1 cellular context compared by ENCODE assay signal in genomic region chr18:9715974-9716373, GRCh38.
TF ChIP-seq lines count a peak whose summit lies in the region.

No MANE protein-coding gene starts in this region.

TF ChIP-seq in HepG2, 621 proteins besides CTCF, POLR2A, EP300 and RAD21 (continued from another document):
- TF ChIP-seq, protein P1, sequence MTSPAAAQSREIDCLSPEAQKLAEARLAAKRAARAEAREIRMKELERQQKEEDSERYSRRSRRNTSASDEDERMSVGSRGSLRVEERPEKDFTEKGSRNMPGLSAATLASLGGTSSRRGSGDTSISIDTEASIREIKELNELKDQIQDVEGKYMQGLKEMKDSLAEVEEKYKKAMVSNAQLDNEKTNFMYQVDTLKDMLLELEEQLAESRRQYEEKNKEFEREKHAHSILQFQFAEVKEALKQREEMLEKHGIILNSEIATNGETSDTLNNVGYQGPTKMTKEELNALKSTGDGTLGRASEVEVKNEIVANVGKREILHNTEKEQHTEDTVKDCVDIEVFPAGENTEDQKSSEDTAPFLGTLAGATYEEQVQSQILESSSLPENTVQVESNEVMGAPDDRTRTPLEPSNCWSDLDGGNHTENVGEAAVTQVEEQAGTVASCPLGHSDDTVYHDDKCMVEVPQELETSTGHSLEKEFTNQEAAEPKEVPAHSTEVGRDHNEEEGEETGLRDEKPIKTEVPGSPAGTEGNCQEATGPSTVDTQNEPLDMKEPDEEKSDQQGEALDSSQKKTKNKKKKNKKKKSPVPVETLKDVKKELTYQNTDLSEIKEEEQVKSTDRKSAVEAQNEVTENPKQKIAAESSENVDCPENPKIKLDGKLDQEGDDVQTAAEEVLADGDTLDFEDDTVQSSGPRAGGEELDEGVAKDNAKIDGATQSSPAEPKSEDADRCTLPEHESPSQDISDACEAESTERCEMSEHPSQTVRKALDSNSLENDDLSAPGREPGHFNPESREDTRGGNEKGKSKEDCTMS (CRISPR knock-in tag; conservative IDR thresholded peaks at IDR 0.05) = no peak
- TF ChIP-seq SETDB1 (CRISPR knock-in tag; IDR thresholded peaks at IDR 0.05; ENCODE audit: borderline replicate concordance) (no peak), IRF9 (CRISPR knock-in tag; IDR thresholded peaks at IDR 0.05; ENCODE audit: borderline replicate concordance) (no peak), SMYD3 (CRISPR knock-in tag; IDR thresholded peaks at IDR 0.05) (no peak), SMARCC2 (IDR thresholded peaks at IDR 0.05) (no peak), ZNF768 (CRISPR knock-in tag; IDR thresholded peaks at IDR 0.05) (no peak), NFYC (CRISPR knock-in tag; IDR thresholded peaks at IDR 0.05) (no peak), KAT7 (CRISPR knock-in tag; IDR thresholded peaks at IDR 0.05; ENCODE audit: borderline replicate concordance) (no peak), GABPA (IDR thresholded peaks at IDR 0.05; ENCODE audit: low read depth, low read length) (no peak), GABPA (CRISPR knock-in tag; IDR thresholded peaks at IDR 0.05; ENCODE audit: low read depth) (no peak), NCOA5 (CRISPR knock-in tag; IDR thresholded peaks at IDR 0.05) (no peak), ZNF598 (CRISPR knock-in tag; IDR thresholded peaks at IDR 0.05; ENCODE audit: borderline replicate concordance) (no peak), ZNF124 (CRISPR knock-in tag; IDR thresholded peaks at IDR 0.05) (no peak), ZFP1 (CRISPR knock-in tag; IDR thresholded peaks at IDR 0.05) (no peak)
- TF ChIP-seq, protein P2, sequence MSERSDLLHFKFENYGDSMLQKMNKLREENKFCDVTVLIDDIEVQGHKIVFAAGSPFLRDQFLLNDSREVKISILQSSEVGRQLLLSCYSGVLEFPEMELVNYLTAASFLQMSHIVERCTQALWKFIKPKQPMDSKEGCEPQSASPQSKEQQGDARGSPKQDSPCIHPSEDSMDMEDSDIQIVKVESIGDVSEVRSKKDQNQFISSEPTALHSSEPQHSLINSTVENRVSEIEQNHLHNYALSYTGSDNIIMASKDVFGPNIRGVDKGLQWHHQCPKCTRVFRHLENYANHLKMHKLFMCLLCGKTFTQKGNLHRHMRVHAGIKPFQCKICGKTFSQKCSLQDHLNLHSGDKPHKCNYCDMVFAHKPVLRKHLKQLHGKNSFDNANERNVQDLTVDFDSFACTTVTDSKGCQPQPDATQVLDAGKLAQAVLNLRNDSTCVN (CRISPR knock-in tag; IDR thresholded peaks at IDR 0.05; ENCODE audit: borderline replicate concordance) = no peak
